In the genomic region with DNA sequence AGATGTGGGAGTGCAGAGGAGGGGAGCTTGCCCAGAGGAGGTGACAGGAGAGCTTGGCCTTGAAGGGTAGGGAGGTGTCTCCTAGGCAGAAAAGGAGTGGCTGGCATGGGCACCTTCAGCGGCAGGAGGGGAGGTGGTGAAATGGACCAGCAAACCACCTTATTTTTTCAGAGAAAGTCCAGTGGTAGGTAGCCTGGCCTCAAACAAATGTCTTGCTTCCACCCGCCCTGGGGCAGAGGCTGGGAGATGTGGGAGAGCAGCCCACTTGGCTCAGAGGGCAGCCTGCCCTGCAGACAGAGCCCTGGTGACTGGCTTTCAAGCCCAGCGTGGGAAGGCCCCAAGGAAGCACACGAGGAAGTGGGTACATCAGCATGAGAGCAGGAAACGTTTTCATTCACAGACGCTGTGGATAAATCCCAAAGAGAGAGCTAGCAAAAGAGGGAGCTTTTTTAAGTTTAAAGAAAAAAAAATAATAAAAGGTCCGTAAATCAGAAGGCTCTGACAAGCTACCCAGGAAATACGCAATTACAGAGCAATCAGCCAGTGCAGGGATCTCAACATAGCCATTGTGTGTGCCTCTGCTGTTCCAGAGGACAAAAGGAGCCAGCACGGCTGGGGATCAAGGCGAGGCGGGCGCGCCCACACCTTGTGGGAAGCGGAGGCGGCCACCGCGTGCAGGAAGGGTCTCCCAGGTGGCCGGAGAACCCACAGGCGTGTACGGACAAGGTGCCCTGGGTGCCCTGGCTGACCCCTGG, we compare ENCODE assay signal across 1 cellular context.
TF ChIP-seq lines count a peak whose summit lies in the region.

No MANE protein-coding gene starts in this region.

TF ChIP-seq in GM23338, 12 proteins besides CTCF, POLR2A, EP300 and RAD21:
- no peak for TF ChIP-seq POLR2AphosphoS5 (IDR thresholded peaks at IDR 0.05; ENCODE audit: low read depth)
- TF ChIP-seq ZNF114 (CRISPR knock-in tag; IDR thresholded peaks at IDR 0.05), result no peak
- TF ChIP-seq EZH2phosphoT487 (IDR thresholded peaks at IDR 0.05; ENCODE audit: unreplicated experiment), result no peak
- TF ChIP-seq, protein P1, sequence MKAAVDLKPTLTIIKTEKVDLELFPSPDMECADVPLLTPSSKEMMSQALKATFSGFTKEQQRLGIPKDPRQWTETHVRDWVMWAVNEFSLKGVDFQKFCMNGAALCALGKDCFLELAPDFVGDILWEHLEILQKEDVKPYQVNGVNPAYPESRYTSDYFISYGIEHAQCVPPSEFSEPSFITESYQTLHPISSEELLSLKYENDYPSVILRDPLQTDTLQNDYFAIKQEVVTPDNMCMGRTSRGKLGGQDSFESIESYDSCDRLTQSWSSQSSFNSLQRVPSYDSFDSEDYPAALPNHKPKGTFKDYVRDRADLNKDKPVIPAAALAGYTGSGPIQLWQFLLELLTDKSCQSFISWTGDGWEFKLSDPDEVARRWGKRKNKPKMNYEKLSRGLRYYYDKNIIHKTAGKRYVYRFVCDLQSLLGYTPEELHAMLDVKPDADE (IDR thresholded peaks at IDR 0.05), result no peak
- TF ChIP-seq, protein P2, sequence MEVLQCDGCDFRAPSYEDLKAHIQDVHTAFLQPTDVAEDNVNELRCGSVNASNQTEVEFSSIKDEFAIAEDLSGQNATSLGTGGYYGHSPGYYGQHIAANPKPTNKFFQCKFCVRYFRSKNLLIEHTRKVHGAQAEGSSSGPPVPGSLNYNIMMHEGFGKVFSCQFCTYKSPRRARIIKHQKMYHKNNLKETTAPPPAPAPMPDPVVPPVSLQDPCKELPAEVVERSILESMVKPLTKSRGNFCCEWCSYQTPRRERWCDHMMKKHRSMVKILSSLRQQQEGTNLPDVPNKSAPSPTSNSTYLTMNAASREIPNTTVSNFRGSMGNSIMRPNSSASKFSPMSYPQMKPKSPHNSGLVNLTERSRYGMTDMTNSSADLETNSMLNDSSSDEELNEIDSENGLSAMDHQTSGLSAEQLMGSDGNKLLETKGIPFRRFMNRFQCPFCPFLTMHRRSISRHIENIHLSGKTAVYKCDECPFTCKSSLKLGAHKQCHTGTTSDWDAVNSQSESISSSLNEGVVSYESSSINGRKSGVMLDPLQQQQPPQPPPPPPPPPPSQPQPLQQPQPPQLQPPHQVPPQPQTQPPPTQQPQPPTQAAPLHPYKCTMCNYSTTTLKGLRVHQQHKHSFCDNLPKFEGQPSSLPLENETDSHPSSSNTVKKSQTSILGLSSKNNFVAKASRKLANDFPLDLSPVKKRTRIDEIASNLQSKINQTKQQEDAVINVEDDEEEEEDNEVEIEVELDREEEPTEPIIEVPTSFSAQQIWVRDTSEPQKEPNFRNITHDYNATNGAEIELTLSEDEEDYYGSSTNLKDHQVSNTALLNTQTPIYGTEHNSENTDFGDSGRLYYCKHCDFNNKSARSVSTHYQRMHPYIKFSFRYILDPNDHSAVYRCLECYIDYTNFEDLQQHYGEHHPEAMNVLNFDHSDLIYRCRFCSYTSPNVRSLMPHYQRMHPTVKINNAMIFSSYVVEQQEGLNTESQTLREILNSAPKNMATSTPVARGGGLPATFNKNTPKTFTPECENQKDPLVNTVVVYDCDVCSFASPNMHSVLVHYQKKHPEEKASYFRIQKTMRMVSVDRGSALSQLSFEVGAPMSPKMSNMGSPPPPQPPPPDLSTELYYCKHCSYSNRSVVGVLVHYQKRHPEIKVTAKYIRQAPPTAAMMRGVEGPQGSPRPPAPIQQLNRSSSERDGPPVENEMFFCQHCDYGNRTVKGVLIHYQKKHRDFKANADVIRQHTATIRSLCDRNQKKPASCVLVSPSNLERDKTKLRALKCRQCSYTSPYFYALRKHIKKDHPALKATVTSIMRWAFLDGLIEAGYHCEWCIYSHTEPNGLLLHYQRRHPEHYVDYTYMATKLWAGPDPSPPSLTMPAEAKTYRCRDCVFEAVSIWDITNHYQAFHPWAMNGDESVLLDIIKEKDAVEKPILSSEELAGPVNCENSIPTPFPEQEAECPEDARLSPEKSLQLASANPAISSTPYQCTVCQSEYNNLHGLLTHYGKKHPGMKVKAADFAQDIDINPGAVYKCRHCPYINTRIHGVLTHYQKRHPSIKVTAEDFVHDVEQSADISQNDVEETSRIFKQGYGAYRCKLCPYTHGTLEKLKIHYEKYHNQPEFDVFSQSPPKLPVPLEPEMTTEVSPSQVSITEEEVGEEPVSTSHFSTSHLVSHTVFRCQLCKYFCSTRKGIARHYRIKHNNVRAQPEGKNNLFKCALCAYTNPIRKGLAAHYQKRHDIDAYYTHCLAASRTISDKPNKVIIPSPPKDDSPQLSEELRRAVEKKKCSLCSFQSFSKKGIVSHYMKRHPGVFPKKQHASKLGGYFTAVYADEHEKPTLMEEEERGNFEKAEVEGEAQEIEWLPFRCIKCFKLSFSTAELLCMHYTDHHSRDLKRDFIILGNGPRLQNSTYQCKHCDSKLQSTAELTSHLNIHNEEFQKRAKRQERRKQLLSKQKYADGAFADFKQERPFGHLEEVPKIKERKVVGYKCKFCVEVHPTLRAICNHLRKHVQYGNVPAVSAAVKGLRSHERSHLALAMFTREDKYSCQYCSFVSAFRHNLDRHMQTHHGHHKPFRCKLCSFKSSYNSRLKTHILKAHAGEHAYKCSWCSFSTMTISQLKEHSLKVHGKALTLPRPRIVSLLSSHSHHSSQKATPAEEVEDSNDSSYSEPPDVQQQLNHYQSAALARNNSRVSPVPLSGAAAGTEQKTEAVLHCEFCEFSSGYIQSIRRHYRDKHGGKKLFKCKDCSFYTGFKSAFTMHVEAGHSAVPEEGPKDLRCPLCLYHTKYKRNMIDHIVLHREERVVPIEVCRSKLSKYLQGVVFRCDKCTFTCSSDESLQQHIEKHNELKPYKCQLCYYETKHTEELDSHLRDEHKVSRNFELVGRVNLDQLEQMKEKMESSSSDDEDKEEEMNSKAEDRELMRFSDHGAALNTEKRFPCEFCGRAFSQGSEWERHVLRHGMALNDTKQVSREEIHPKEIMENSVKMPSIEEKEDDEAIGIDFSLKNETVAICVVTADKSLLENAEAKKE (CRISPR knock-in tag; IDR thresholded peaks at IDR 0.05), result no peak
